ENCODE assay signal across 23 cellular contexts in the genomic region with DNA sequence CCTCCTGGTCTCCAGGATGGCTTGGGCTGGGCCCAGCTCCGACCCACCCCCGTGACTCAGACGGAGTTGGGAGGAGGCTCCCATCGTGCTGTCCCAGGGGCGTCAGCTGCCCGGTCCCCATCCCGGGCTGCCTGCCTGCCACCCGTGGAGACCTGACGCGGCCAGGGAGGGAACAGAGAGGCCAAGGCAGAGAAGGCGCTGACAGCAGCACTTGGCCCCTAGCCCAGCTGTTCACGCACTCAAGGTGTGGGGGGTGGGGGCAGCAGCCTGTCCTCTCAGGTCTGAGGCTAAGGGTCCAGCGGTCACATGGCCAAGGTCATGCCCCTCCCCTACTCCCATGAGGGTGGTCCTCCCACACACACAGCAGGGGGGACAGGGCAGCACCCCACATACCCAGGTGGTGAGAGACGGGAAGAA. TPM values are rescaled to one million over a fixed set of nuclear protein-coding genes. Genes with fewer than 3 reads are reported as not detected.
DNase-seq lines count a peak whose midpoint lies in the region; ATAC-seq, FAIRE-seq and TF ChIP-seq lines count a peak whose summit lies in the region.
"Had no signal": no experiment of that assay in that cellular context is flagged by ENCODE, and none has a peak within 500 bp of the region (broad histone marks: within the 10 kb centered on the region; RNA-seq: fewer than 3 reads in every experiment).

No MANE protein-coding gene starts in this region.

- no peaks in the 10 kb centered on the region for H3K36me3 ChIP-seq in heart left ventricle
- no peaks in the 10 kb centered on the region for H3K36me3 ChIP-seq in Panc1 (ENCODE audit: control insufficient read depth, insufficient read depth, low read length)
- H3K36me3 ChIP-seq: cardiac muscle cell, right lobe of liver, upper lobe of left lung had no signal

- POLR2A ChIA-PET in Panc1 (lab: Charles Lee): no interaction called here
- POLR2A ChIA-PET in activated CD8-positive, alpha-beta T cell treated with anti-CD3 and anti-CD28 coated beads, Interleukin-2, amount 10 ng/mL, durations not matched to agents 7 days and 5 days (lab: Charles Lee): no interaction called here

- ATAC-seq in Right ventricle myocardium superior (ENCODE audit: poor library complexity) (peak; percentile 21), heart left ventricle (no peak), Panc1 (peak; percentile 46; the same call in 1 of the 2 replicates), HG03342 (IDR thresholded peaks at IDR 0.05; ENCODE audit: unreplicated experiment) (no peak)
- ATAC-seq in activated CD8-positive, alpha-beta T cell treated with anti-CD3 and anti-CD28 coated beads, Interleukin-2, amount 10 ng/mL, durations not matched to agents 7 days and 5 days: no peak

- DNase-seq in Right ventricle myocardium superior (no peak), heart left ventricle (no peak), Panc1 (ENCODE audit: low read depth, low spot score) (no peak), dorsolateral prefrontal cortex (no peak), urothelium cell line (ENCODE audit: low spot score) (peak; percentile 59)
- DNase-seq in activated CD8-positive, alpha-beta T cell treated with anti-CD3 and anti-CD28 coated beads, Interleukin-2, amount 10 ng/mL, durations not matched to agents 7 days and 5 days: no peak
- DNase-seq in activated CD4-positive, alpha-beta T cell treated with anti-CD3 and anti-CD28 coated beads for 4 hours: no peak
- DNase-seq: activated CD4-positive, CD25-positive, alpha-beta regulatory T cell treated with anti-CD3 and anti-CD28 coated beads, Interleukin-2, amount 50 U/mL, for 72 hours; activated naive CD4-positive, alpha-beta T cell; activated T-cell treated with anti-CD3 and anti-CD28 coated beads, Interleukin-2, amount 50 U/mL, for 24 hours; C1 segment of cervical spinal cord; dermis blood vessel endothelial cell; H9; NCI-H2171; NCI-H524 treated with DMSO at 0.1 percent for 48 hours; posterior cingulate gyrus; right lobe of liver; SHP77; stimulated activated CD8-positive, alpha-beta memory T cell treated with anti-CD3 and anti-CD28 coated beads, Interleukin-4, amount 100 ng/mL, for 48 hours; upper lobe of left lung had no signal

- no peak for FAIRE-seq in urothelium cell line (lab: Jason Lieb, UNC)
- FAIRE-seq: A204.1 had no signal

- no peak overlapping the region for H3K27ac ChIP-seq in heart left ventricle
- H3K27ac ChIP-seq in Panc1 (ENCODE audit: low read length): no peak overlapping the region
- H3K27ac ChIP-seq in dorsolateral prefrontal cortex: peak overlapping the region in 47 of 59 donors; percentile 9 to 88 (median 53)
- H3K27ac ChIP-seq: cardiac muscle cell, right lobe of liver, upper lobe of left lung had no signal

- in situ Hi-C loops in Panc1 (cut with HindIII; ENCODE audit: low pct_unique_long_range_greater_than_20kb, low sequenced_read_pairs): no loop called here

- H3K27ac Mint-ChIP-seq in activated CD8-positive, alpha-beta T cell treated with anti-CD3 and anti-CD28 coated beads, Interleukin-2, amount 10 ng/mL, durations not matched to agents 7 days and 5 days: no peak overlapping the region
- H3K27ac Mint-ChIP-seq: activated T-cell treated with anti-CD3 and anti-CD28 coated beads, Interleukin-2, amount 50 U/mL, for 24 hours; H9 had no signal

- TF ChIP-seq POLR2A in heart left ventricle (IDR thresholded peaks at IDR 0.05): no peak

- WGBS in heart left ventricle, 4 donors: 11 to 25% (median 22%) methylated on average over 3 to 14 of the region's 14 CpGs

- H3K4me1 Mint-ChIP-seq in activated CD8-positive, alpha-beta T cell treated with anti-CD3 and anti-CD28 coated beads, Interleukin-2, amount 10 ng/mL, durations not matched to agents 7 days and 5 days (ENCODE audit: low read depth): no peaks in the 10 kb centered on the region

- H3K4me3 Mint-ChIP-seq in activated CD8-positive, alpha-beta T cell treated with anti-CD3 and anti-CD28 coated beads, Interleukin-2, amount 10 ng/mL, durations not matched to agents 7 days and 5 days: no peak overlapping the region
- H3K4me3 Mint-ChIP-seq: activated T-cell treated with anti-CD3 and anti-CD28 coated beads, Interleukin-2, amount 50 U/mL, for 24 hours; H9 had no signal

- peaks cover 18% of the 10 kb centered on the region for H3K27me3 Mint-ChIP-seq in activated CD8-positive, alpha-beta T cell treated with anti-CD3 and anti-CD28 coated beads, Interleukin-2, amount 10 ng/mL, durations not matched to agents 7 days and 5 days (ENCODE audit: low read depth)

- CTCF ChIA-PET in Panc1 (lab: Charles Lee): no interaction called here
- CTCF ChIA-PET in activated CD8-positive, alpha-beta T cell treated with anti-CD3 and anti-CD28 coated beads, Interleukin-2, amount 10 ng/mL, durations not matched to agents 7 days and 5 days (lab: Charles Lee): interaction anchor here (0.6 kb wide), 1 partner anchor 489 kb away, joined by 3 read pairs; no protein-coding TSS in a partner anchor

- intact Hi-C loops in Right ventricle myocardium superior (cut with DNase I) (no loop called here), heart left ventricle (cut with DNase I) (no loop called here), Panc1 (cut with micrococcal nuclease; ENCODE audit: unreplicated experiment) (no loop called here), dorsolateral prefrontal cortex (cut with DNase I) (no loop called here)

- no peaks in the 10 kb centered on the region for H3K36me3 Mint-ChIP-seq in activated CD8-positive, alpha-beta T cell treated with anti-CD3 and anti-CD28 coated beads, Interleukin-2, amount 10 ng/mL, durations not matched to agents 7 days and 5 days (ENCODE audit: low read depth)

- H3K4me1 ChIP-seq in heart left ventricle (peaks cover 0 to 7% (median 0%) of the 10 kb centered on the region in 12 donors), Panc1 (ENCODE audit: control insufficient read depth, insufficient read depth, low read length) (peaks cover 12% of the 10 kb centered on the region)
- H3K4me1 ChIP-seq: right lobe of liver, upper lobe of left lung had no signal

- no peaks in the 10 kb centered on the region for H3K9me3 Mint-ChIP-seq in activated CD8-positive, alpha-beta T cell treated with anti-CD3 and anti-CD28 coated beads, Interleukin-2, amount 10 ng/mL, durations not matched to agents 7 days and 5 days (ENCODE audit: insufficient read depth)
- H3K9me3 Mint-ChIP-seq: activated T-cell treated with anti-CD3 and anti-CD28 coated beads, Interleukin-2, amount 50 U/mL, for 24 hours; H9 had no signal

- no TSS peak for BruUV-seq in Panc1 (replicated peaks; lab: Mats Ljungman, UMichigan)

- H3K4me3 ChIP-seq in heart left ventricle (no peak overlapping the region), Panc1 (ENCODE audit: low read depth in 2 of 2, low read length in 2 of 2) (no peak overlapping the region), dorsolateral prefrontal cortex (no peak overlapping the region)
- H3K4me3 ChIP-seq: cardiac muscle cell, right lobe of liver, upper lobe of left lung had no signal

- H3K9me3 ChIP-seq in heart left ventricle (no peaks in the 10 kb centered on the region), Panc1 (ENCODE audit: control insufficient read depth, insufficient read depth, low read depth, low read length) (no peaks in the 10 kb centered on the region)
- H3K9me3 ChIP-seq: right lobe of liver, upper lobe of left lung had no signal

- TF ChIP-seq CTCF in heart left ventricle (IDR thresholded peaks at IDR 0.05) (no peak), Panc1 (IDR thresholded peaks at IDR 0.05) (no peak), dorsolateral prefrontal cortex (IDR thresholded peaks at IDR 0.05 in 54 of 56, conservative IDR thresholded peaks at IDR 0.05 in 2 of 56; ENCODE audit: low read depth in 1 of 56, partially characterized antibody in 56 of 56) (no peak)

- H3K27me3 ChIP-seq in heart left ventricle (peaks cover 6 to 79% (median 40%) of the 10 kb centered on the region in 9 donors), Panc1 (ENCODE audit: control insufficient read depth, insufficient read depth, low read length) (no peaks in the 10 kb centered on the region), dorsolateral prefrontal cortex (peaks cover 0 to 43% (median 0%) of the 10 kb centered on the region in 45 donors)
- H3K27me3 ChIP-seq: cardiac muscle cell, right lobe of liver, upper lobe of left lung had no signal

RNA-seq across cellular contexts. Expression of gene ELFN2, which starts 48.6 kb away (rescaled TPM):
- 0.19 TPM for total RNA-seq in Right ventricle myocardium superior
- under 1 TPM in 5 of 9 donors, not detected in 4; 0.02 to 0.72 (median 0.06) TPM for total RNA-seq in heart left ventricle
- polyA plus RNA-seq in heart left ventricle: under 1 TPM; 0.01 to 0.04 TPM
- 2.9 TPM for total RNA-seq in Panc1 (2021; ENCODE audit: unreplicated experiment)
- 3.9 TPM for polyA plus RNA-seq in Panc1 (2012; ENCODE audit: insufficient read length)
- total RNA-seq in dorsolateral prefrontal cortex: 10 to 100 TPM; 22.8 to 99.1 (median 67.0) TPM
- under 1 TPM; 0.05 to 0.08 TPM for total RNA-seq in activated CD8-positive, alpha-beta T cell treated with anti-CD3 and anti-CD28 coated beads, Interleukin-2, amount 10 ng/mL, durations not matched to agents 7 days and 5 days
- polyA plus RNA-seq: cardiac muscle cell had no signal

Comparison
In these comparisons a context has a peak if more than half of its experiments do, and no peak if none do; other contexts are left out.
1. ATAC-seq: peak in Right ventricle myocardium superior (single experiment) and Panc1 (single experiment); none in heart left ventricle (0 of 4), HG03342 (single experiment) and activated CD8-positive, alpha-beta T cell treated with anti-CD3 and anti-CD28 coated beads, Interleukin-2, amount 10 ng/mL, durations not matched to agents 7 days and 5 days (single experiment).
2. H3K27ac ChIP-seq: peak in dorsolateral prefrontal cortex (47 of 59); none in heart left ventricle (0 of 12) and Panc1 (single experiment).